ENCODE assay signal across 1 cellular context in genomic region chr14:103002578-103003350, GRCh38.
TF ChIP-seq lines count a peak whose summit lies in the region.

No MANE protein-coding gene starts in this region.

TF ChIP-seq in H1, 55 proteins besides CTCF, POLR2A, EP300 and RAD21:
- TF ChIP-seq JUND (IDR thresholded peaks at IDR 0.05; ENCODE audit: low read length), result no peak
- no peak for TF ChIP-seq RXRA (IDR thresholded peaks at IDR 0.05; ENCODE audit: insufficient read depth, low read depth, low read length)
- no peak for TF ChIP-seq TAF1 (IDR thresholded peaks at IDR 0.05; ENCODE audit: low read depth, low read length)
- no peak for TF ChIP-seq SIRT6 (IDR thresholded peaks at IDR 0.05; ENCODE audit: low read length)
- TF ChIP-seq ATF2 (IDR thresholded peaks at IDR 0.05; ENCODE audit: low read length), result no peak
- TF ChIP-seq, protein P1, sequence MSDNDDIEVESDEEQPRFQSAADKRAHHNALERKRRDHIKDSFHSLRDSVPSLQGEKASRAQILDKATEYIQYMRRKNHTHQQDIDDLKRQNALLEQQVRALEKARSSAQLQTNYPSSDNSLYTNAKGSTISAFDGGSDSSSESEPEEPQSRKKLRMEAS (IDR thresholded peaks at IDR 0.05), result no peak
- TF ChIP-seq SP1 (IDR thresholded peaks at IDR 0.05; ENCODE audit: low read depth, low read length), result no peak
